8 cellular contexts compared by ENCODE assay signal in the genomic region with DNA sequence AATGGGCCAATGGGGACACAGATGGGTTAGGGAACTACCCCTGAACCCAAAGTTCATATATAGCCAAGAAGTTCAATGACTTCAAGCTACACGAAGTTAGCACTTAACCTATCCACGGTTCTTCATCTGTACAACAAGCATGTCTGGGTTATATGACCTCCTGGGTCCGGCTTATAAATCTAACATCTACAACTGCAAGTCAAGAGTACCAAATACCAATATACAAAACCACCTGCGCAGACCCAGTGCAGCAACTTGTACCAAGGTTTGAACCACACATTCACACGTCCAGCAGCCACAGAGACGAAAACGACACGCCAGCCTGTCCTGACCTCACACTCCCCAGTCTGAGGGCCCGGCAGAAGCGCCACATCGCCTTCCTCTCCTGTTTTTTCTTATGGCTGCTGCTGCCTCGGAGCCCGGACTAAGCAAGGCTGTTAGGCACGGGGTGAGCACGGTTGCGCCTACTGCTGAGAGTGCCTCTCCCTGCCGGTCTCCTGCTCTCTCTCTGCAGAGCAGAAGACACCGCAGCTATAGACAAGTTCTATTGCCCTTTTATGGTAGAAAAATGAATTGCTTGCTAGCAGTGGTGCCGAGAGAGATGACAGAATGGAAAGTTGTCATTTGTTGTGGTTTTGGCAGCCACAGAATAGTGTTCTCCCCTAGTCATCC.
DNase-seq lines count a peak whose midpoint lies in the region; ATAC-seq, FAIRE-seq and TF ChIP-seq lines count a peak whose summit lies in the region.

No MANE protein-coding gene starts in this region.

- H3K9me3 ChIP-seq in astrocyte (ENCODE audit: insufficient read depth, low read depth, low read length), result no peaks in the 10 kb centered on the region

- TF ChIP-seq CTCF in astrocyte (IDR thresholded peaks at IDR 0.05; ENCODE audit: insufficient read depth, low read depth, low read length), result no peak

- no peaks in the 10 kb centered on the region for H3K36me3 ChIP-seq in astrocyte (ENCODE audit: insufficient read depth, low read length)

- H3K9me3 Mint-ChIP-seq in T-helper 1 cell treated with Interleukin-12 subunit alpha and Interleukin-12 subunit beta and Interleukin-4 antibody, amounts not matched to agents 30 μg/mL and 1 μg/mL, for 36 hours, result no peaks in the 10 kb centered on the region
- H3K9me3 Mint-ChIP-seq in astrocyte (ENCODE audit: unreplicated experiment), result no peaks in the 10 kb centered on the region

- H3K36me3 Mint-ChIP-seq in T-helper 1 cell treated with Interleukin-12 subunit alpha and Interleukin-12 subunit beta and Interleukin-4 antibody, amounts not matched to agents 30 μg/mL and 1 μg/mL, for 36 hours (ENCODE audit: low read depth), result peaks cover 35% of the 10 kb centered on the region
- H3K36me3 Mint-ChIP-seq in astrocyte (ENCODE audit: low read depth, unreplicated experiment), result peaks cover 16% of the 10 kb centered on the region

- H3K4me1 ChIP-seq in astrocyte (ENCODE audit: insufficient read depth, low read length), result peaks cover 72% of the 10 kb centered on the region

- peak overlapping the region; percentile 90 for H3K27ac Mint-ChIP-seq in T-helper 1 cell treated with Interleukin-12 subunit alpha and Interleukin-12 subunit beta and Interleukin-4 antibody, amounts not matched to agents 30 μg/mL and 1 μg/mL, for 36 hours
- peak overlapping the region; percentile 98 for H3K27ac Mint-ChIP-seq in astrocyte (ENCODE audit: unreplicated experiment)

- peak overlapping the region; percentile 80 for H3K4me3 Mint-ChIP-seq in T-helper 1 cell treated with Interleukin-12 subunit alpha and Interleukin-12 subunit beta and Interleukin-4 antibody, amounts not matched to agents 30 μg/mL and 1 μg/mL, for 36 hours
- peak overlapping the region; percentile 73 for H3K4me3 Mint-ChIP-seq in astrocyte (ENCODE audit: unreplicated experiment)

- DNase-seq in astrocyte (ENCODE audit: low read depth) (peak; percentile 97), mesenteric fat pad (ENCODE audit: low spot score) (peak; percentile 88), NCI-H526 treated with DMSO at 0.1 percent for 48 hours (lab: John Stamatoyannopoulos, UW) (no peak), NCI-H1092 treated with DMSO at 0.1 percent for 48 hours (lab: John Stamatoyannopoulos, UW) (no peak)
- DNase-seq in stimulated activated CD8-positive, alpha-beta memory T cell treated with anti-CD3 and anti-CD28 coated beads, Interleukin-2, amount 100 ng/mL, for 48 hours (ENCODE audit: low read depth in 2 of 2), result peak; percentile 46 to 49

- peaks cover 46% of the 10 kb centered on the region for H3K79me2 ChIP-seq in astrocyte (ENCODE audit: insufficient read depth, low read length)

- H3K9ac ChIP-seq in astrocyte (ENCODE audit: low read length), result peak overlapping the region; percentile 91

- peaks cover 78% of the 10 kb centered on the region for H3K4me1 Mint-ChIP-seq in T-helper 1 cell treated with Interleukin-12 subunit alpha and Interleukin-12 subunit beta and Interleukin-4 antibody, amounts not matched to agents 30 μg/mL and 1 μg/mL, for 36 hours (ENCODE audit: low read depth)
- peaks cover 92% of the 10 kb centered on the region for H3K4me1 Mint-ChIP-seq in astrocyte (ENCODE audit: low read depth, unreplicated experiment)

- no peaks in the 10 kb centered on the region for H4K20me1 ChIP-seq in astrocyte (ENCODE audit: insufficient read depth, low read length)

- no peaks in the 10 kb centered on the region for H3K27me3 ChIP-seq in astrocyte (ENCODE audit: insufficient read depth, low read length)

- peak overlapping the region; percentile 51 for H3K4me3 ChIP-seq in astrocyte (ENCODE audit: insufficient read depth, low read depth, low read length)

- no peak overlapping the region for H2AFZ ChIP-seq in astrocyte (ENCODE audit: low read depth, low read length)

- peak overlapping the region; percentile 85 for H3K4me2 ChIP-seq in astrocyte (ENCODE audit: low read length)

- H3K27me3 Mint-ChIP-seq in T-helper 1 cell treated with Interleukin-12 subunit alpha and Interleukin-12 subunit beta and Interleukin-4 antibody, amounts not matched to agents 30 μg/mL and 1 μg/mL, for 36 hours (ENCODE audit: low read depth), result peaks cover 77% of the 10 kb centered on the region
- H3K27me3 Mint-ChIP-seq in astrocyte (ENCODE audit: low read depth, unreplicated experiment), result no peaks in the 10 kb centered on the region

- H3K27ac ChIP-seq in astrocyte (ENCODE audit: low read depth, low read length), result peak overlapping the region; percentile 100

- peak; percentile 89 for TF ChIP-seq POLR2A in GM10847 (IDR thresholded peaks at IDR 0.05; ENCODE audit: extremely low read depth, insufficient read length)

- FAIRE-seq in astrocyte (lab: Jason Lieb, UNC), result peak; percentile 67

- peak; percentile 44 for ATAC-seq in HG02798 (IDR thresholded peaks at IDR 0.05; ENCODE audit: poor library complexity, unreplicated experiment)

Comparison
In these comparisons a context has a peak if more than half of its experiments do, and no peak if none do; other contexts are left out.
1. DNase-seq: peak in astrocyte (single experiment), mesenteric fat pad (single experiment) and stimulated activated CD8-positive, alpha-beta memory T cell treated with anti-CD3 and anti-CD28 coated beads, Interleukin-2, amount 100 ng/mL, for 48 hours (2 of 2); none in NCI-H526 treated with DMSO at 0.1 percent for 48 hours (single experiment) and NCI-H1092 treated with DMSO at 0.1 percent for 48 hours (single experiment).